ENCODE assay signal across 21 cellular contexts in the genomic region with DNA sequence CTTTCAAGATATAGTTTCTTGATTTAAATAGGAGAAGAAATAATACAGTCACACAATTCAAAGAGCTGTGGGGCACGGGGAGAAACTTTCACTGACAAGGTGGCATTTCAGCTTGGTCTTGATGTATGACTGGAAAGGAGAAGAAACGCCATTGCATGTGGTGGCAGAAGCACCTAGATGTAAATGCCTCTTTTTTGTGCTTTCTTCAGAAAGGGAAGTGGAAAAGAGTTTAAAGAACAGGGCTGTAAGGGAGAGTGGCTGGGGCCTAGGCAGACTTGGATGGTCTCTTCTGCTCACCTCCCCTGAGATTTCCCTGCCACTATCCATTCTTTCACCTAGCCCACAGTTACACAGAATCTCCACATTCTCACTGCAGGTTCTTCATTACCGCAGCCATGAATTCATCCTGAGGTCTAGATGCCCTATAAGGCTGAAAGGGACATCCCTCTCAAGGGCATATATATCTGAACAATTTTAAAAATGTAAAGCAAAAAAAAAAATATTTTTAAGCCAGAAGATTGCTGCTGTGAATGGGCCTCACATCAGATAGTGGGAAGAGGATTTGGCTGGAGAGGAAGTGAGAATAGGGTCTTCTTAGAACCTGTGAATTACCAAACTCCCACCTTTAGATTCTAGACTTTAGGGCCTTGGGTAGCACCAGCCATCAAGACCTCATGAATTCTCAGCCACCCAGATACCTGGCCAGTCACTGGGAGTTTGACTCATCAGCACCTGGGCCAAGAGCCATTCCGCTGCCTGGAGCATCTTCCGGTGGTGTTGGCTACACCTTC. TPM values are rescaled to one million over a fixed set of nuclear protein-coding genes. Genes with fewer than 3 reads are reported as not detected.
DNase-seq lines count a peak whose midpoint lies in the region; ATAC-seq, FAIRE-seq and TF ChIP-seq lines count a peak whose summit lies in the region.
"Had no signal": no experiment of that assay in that cellular context is flagged by ENCODE, and none has a peak within 500 bp of the region (broad histone marks: within the 10 kb centered on the region; RNA-seq: fewer than 3 reads in every experiment).

No MANE protein-coding gene starts in this region.

- peak overlapping the region in 8 of 11 experiments; percentile 23 to 89 (median 76); a peak in 9 of 22 replicates for H3K27ac ChIP-seq in BLaER1 treated with 17β-estradiol and CSF1 and Interleukin-3, amounts not matched to agents 10 nM and 100 nM
- H3K27ac ChIP-seq in GM12878 (ENCODE audit: control insufficient read depth, insufficient read depth): peak overlapping the region; percentile 88
- H3K27ac ChIP-seq: Peyer's patch had no signal

- CTCF ChIA-PET in GM12878 (lab: Yijun Ruan, JAX): interaction anchor here (1.0 to 7.1 kb wide), 4 partner anchors 9 to 23 kb away, joined by 3 to 157 read pairs (median 4); a partner anchor contains a TSS

- peak; percentile 31 for ATAC-seq in GM21526 (IDR thresholded peaks at IDR 0.05; ENCODE audit: low FRiP score, unreplicated experiment)
- 0 out of 3 replicates have a peak, but pooled peaks have one; percentile 1 for ATAC-seq in GM12878
- no peak for ATAC-seq in GM19467 (IDR thresholded peaks at IDR 0.05; ENCODE audit: unreplicated experiment)

- no peak for TF ChIP-seq RAD21 in GM12878 (IDR thresholded peaks at IDR 0.05; ENCODE audit: insufficient read depth, low read depth, low read length)

- no peaks in the 10 kb centered on the region for H3K9me3 ChIP-seq in BLaER1 treated with 17β-estradiol and CSF1 and Interleukin-3, amounts not matched to agents 10 nM and 100 nM (replicated peaks in 1 of 11)
- H3K9me3 ChIP-seq in GM12878 (replicated peaks; ENCODE audit: control insufficient read depth, insufficient read depth, low read length): no peaks in the 10 kb centered on the region
- H3K9me3 ChIP-seq: Peyer's patch, SK-N-SH had no signal

- H3K4me1 ChIP-seq in BLaER1 treated with 17β-estradiol and CSF1 and Interleukin-3, amounts not matched to agents 10 nM and 100 nM: peaks cover 29 to 85% (median 53%) of the 10 kb centered on the region in 10 experiments
- H3K4me1 ChIP-seq in GM12878 (ENCODE audit: control insufficient read depth, insufficient read depth, low read length): peaks cover 61% of the 10 kb centered on the region

- no peak for FAIRE-seq in GM12878 (lab: Jason Lieb, UNC)
- no peak for FAIRE-seq in HTR-8/SVneo (lab: Jason Lieb, UNC)
- FAIRE-seq: A204.1, H54 had no signal

- no peak overlapping the region for H3K4me3 ChIP-seq in BLaER1 treated with 17β-estradiol and CSF1 and Interleukin-3, amounts not matched to agents 10 nM and 100 nM
- H3K4me3 ChIP-seq in GM12878: no peak overlapping the region
- H3K4me3 ChIP-seq: Peyer's patch had no signal

- no peak for TF ChIP-seq CTCF in GM12878 (IDR thresholded peaks at IDR 0.05 in 2 of 3, conservative IDR thresholded peaks at IDR 0.05 in 1 of 3; ENCODE audit: control insufficient read depth in 2 of 3, extremely low read depth in 1 of 3, insufficient read depth in 1 of 3, low read depth in 3 of 3, low read length in 3 of 3)

- no peak for TF ChIP-seq EP300 in GM12878 (IDR thresholded peaks at IDR 0.05; ENCODE audit: borderline replicate concordance in 1 of 2, control insufficient read depth in 1 of 2, low read depth in 2 of 2, low read length in 2 of 2)

- POLR2A ChIA-PET in GM12878 (lab: Charles Lee): interaction anchor here (0.9 to 6.7 kb wide), 3 partner anchors 9 to 329 kb away, joined by 3 to 135 read pairs (median 13); a partner anchor contains a TSS

- BruUV-seq in GM12878 (replicated peaks; lab: Mats Ljungman, UMichigan): no TSS peak

- H3K36me3 ChIP-seq in BLaER1 treated with 17β-estradiol and CSF1 and Interleukin-3, amounts not matched to agents 10 nM and 100 nM: no peaks in the 10 kb centered on the region
- no peaks in the 10 kb centered on the region; a peak in 1 of 4 replicates for H3K36me3 ChIP-seq in GM12878 (ENCODE audit: control insufficient read depth in 2 of 2, insufficient read depth in 2 of 2, low read length in 1 of 2)
- H3K36me3 ChIP-seq: Peyer's patch had no signal

- RAD21 ChIA-PET in GM12878 (lab: Charles Lee; ENCODE audit: unreplicated experiment): interaction anchor here (1.1 to 16.9 kb wide), 6 partner anchors 9 to 430 kb away, joined by 3 to 278 read pairs (median 4); a partner anchor contains a TSS

- H3K4me2 ChIP-seq in BLaER1 treated with 17β-estradiol and CSF1 and Interleukin-3, amounts not matched to agents 10 nM and 100 nM: peak overlapping the region in 5 of 11 experiments; percentile 1 to 85 (median 77); a peak in 6 of 22 replicates
- H3K4me2 ChIP-seq in GM12878 (ENCODE audit: control insufficient read depth, insufficient read depth): 0 out of 2 replicates have a peak overlapping the region, but pooled peaks have one; percentile 3
- H3K4me2 ChIP-seq: SK-N-SH had no signal

- SMC1A ChIA-PET in GM12878 (lab: Charles Lee; ENCODE audit: uncharacterized antibody, unreplicated experiment): interaction anchor here (0.7 to 7.0 kb wide), 8 partner anchors 10 to 117 kb away, joined by 3 to 220 read pairs (median 3); a partner anchor contains a TSS

- 64% methylated on average over 5 of the region's 5 CpGs for WGBS in GM12878 (ENCODE audit: insufficient coverage, insufficient replicate concordance, low lambda C conversion rate, missing lambda C conversion rate)

- H2AFZ ChIP-seq in GM12878 (ENCODE audit: control insufficient read depth, low read depth, low read length): peak overlapping the region; percentile 12; the same call in 1 of the 2 replicates

- H4K20me1 ChIP-seq in BLaER1 treated with 17β-estradiol and CSF1 and Interleukin-3, amounts not matched to agents 10 nM and 100 nM: no peaks in the 10 kb centered on the region
- H4K20me1 ChIP-seq in GM12878 (ENCODE audit: control insufficient read depth, insufficient read depth): no peaks in the 10 kb centered on the region

- no peak overlapping the region for H3K9ac ChIP-seq in BLaER1 treated with 17β-estradiol and CSF1 and Interleukin-3, amounts not matched to agents 10 nM and 100 nM
- no peak overlapping the region for H3K9ac ChIP-seq in GM12878 (ENCODE audit: control insufficient read depth, insufficient read depth, low read length)
- H3K9ac ChIP-seq: SK-N-SH had no signal

- no peaks in the 10 kb centered on the region; the same call in 1 of the 2 replicates for H3K79me2 ChIP-seq in GM12878 (ENCODE audit: control insufficient read depth, insufficient read depth, low read length)

- DNase-seq in NOMO-1 treated with DMSO at 0.1 percent for 48 hours (lab: John Stamatoyannopoulos, UW; ENCODE audit: unreplicated experiment): peak; percentile 63
- no peak for DNase-seq in GM12878 (ENCODE audit: low read depth, low spot score)
- no peak for DNase-seq in DMS79 treated with DMSO at 0.1 percent for 48 hours (lab: John Stamatoyannopoulos, UW)
- DNase-seq in DMS53 (lab: John Stamatoyannopoulos, UW): no peak
- no peak for DNase-seq in HTR-8/SVneo (ENCODE audit: insufficient read length, low spot score)
- DNase-seq: C1 segment of cervical spinal cord, EL, HFFc6, Karpas-422, NCI-H1436 treated with DMSO at 0.1 percent for 48 hours, NCI-H2029 treated with DMSO at 0.1 percent for 48 hours, NCI-H748 treated with DMSO at 0.1 percent for 48 hours, Peyer's patch, SHP77, SK-N-SH had no signal

- in situ Hi-C loops in GM12878 (cut with MboI): no loop called here

- intact Hi-C loops in GM12878 (cut with micrococcal nuclease; ENCODE audit: unreplicated experiment): no loop called here

- no peaks in the 10 kb centered on the region for H3K27me3 ChIP-seq in BLaER1 treated with 17β-estradiol and CSF1 and Interleukin-3, amounts not matched to agents 10 nM and 100 nM
- no peaks in the 10 kb centered on the region for H3K27me3 ChIP-seq in GM12878 (replicated peaks in 1 of 2; ENCODE audit: control insufficient read depth in 2 of 2, insufficient read depth in 2 of 2, low read length in 1 of 2)
- H3K27me3 ChIP-seq: Peyer's patch had no signal

- TF ChIP-seq POLR2A in GM12878 (IDR thresholded peaks at IDR 0.05; ENCODE audit: low read depth, low read length): no peak

TF ChIP-seq in GM12878, 131 proteins besides CTCF, POLR2A, EP300 and RAD21 (continues in another document):
- TF ChIP-seq ZNF622 (IDR thresholded peaks at IDR 0.05): no peak
- peak; percentile 77 for TF ChIP-seq SPI1 (IDR thresholded peaks at IDR 0.05; ENCODE audit: borderline replicate concordance, insufficient read depth, low read depth, low read length)
- TF ChIP-seq ZSCAN29 (IDR thresholded peaks at IDR 0.05): no peak
- peak; percentile 25 for TF ChIP-seq MEF2B (IDR thresholded peaks at IDR 0.05; ENCODE audit: partially characterized antibody, poor library complexity, severe bottlenecking)
- TF ChIP-seq DPF2 (IDR thresholded peaks at IDR 0.05): peak; percentile 15; the same call in 1 of the 2 replicates
- no peak for TF ChIP-seq MTA2 (IDR thresholded peaks at IDR 0.05; ENCODE audit: low read depth)
- TF ChIP-seq, protein P1, sequence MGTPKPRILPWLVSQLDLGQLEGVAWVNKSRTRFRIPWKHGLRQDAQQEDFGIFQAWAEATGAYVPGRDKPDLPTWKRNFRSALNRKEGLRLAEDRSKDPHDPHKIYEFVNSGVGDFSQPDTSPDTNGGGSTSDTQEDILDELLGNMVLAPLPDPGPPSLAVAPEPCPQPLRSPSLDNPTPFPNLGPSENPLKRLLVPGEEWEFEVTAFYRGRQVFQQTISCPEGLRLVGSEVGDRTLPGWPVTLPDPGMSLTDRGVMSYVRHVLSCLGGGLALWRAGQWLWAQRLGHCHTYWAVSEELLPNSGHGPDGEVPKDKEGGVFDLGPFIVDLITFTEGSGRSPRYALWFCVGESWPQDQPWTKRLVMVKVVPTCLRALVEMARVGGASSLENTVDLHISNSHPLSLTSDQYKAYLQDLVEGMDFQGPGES (IDR thresholded peaks at IDR 0.05): no peak
- TF ChIP-seq NR2C1 (IDR thresholded peaks at IDR 0.05): no peak

RNA-seq across cellular contexts. Expression of a gene that starts 23.4 kb away (rescaled TPM):
- 378 and 432 TPM in 2 replicates for total RNA-seq in GM12878 (2013; cell fraction: nucleolus; rRNA removed)
- total RNA-seq in GM12878 (2014; rRNA removed) (12.9 TPM in 2 replicates), GM12878 (2014; rRNA removed; fragmentation: Illumina TruSeq; extraction: Trizol) (6.4 and 7.4 TPM in 2 replicates), GM12878 (2021) (19.4 and 22.0 TPM in 2 replicates)
- 3.4 TPM for polyA plus RNA-seq in GM12878 (2011; ENCODE audit: low read depth)
- polyA plus RNA-seq in GM12878 (2011; rRNA removed) (13.6 and 20.5 TPM in 2 replicates), GM12878 (2014; fragmentation: Illumina TruSeq; extraction: Trizol) (5.1 and 5.7 TPM in 2 replicates), GM12878 (2014; fragmentation: Nextera tagmentation; extraction: Ambion mirVana) (1 to 10 TPM in 1 of 2 experiments, under 1 TPM in 1; 0.57 to 1.7 TPM), GM12878 (2014; rRNA removed) (10.2 and 10.3 TPM in 2 replicates), GM12878 (2016; fragmentation: Nextera tagmentation; extraction: Ambion mirVana) (1 to 10 TPM; 7.8 to 9.1 TPM)
- 12.0 and 12.8 TPM in 2 replicates for polyA plus RNA-seq in GM12878 (2011; cell fraction: cytosol; rRNA removed)
- polyA plus RNA-seq in GM12878 (2011; cell fraction: nucleus; rRNA removed): 112 and 120 TPM in 2 replicates
- 6.3 and 6.5 TPM in 2 replicates for polyA plus RNA-seq in GM12878 (2012)
- 83.5 and 100 TPM in 2 replicates for polyA minus RNA-seq in GM12878 (2011; rRNA and poly(A)+ RNA removed)
- 12.8 and 16.5 TPM in 2 replicates for polyA minus RNA-seq in GM12878 (2011; cell fraction: cytosol; rRNA and poly(A)+ RNA removed)
- 82.6 and 113 TPM in 2 replicates for polyA minus RNA-seq in GM12878 (2011; cell fraction: nucleus; rRNA and poly(A)+ RNA removed)
- total RNA-seq: HFFc6, NCI-H460 had no signal
- polyA plus RNA-seq: SK-N-SH had no signal
